Comparison of ENCODE assay signal across 9 cellular contexts in genomic region chr7:107966701-107967100, GRCh38. TPM values are rescaled to one million over a fixed set of nuclear protein-coding genes. Genes with fewer than 3 reads are reported as not detected.
DNase-seq lines count a peak whose midpoint lies in the region; ATAC-seq and TF ChIP-seq lines count a peak whose summit lies in the region.
"Had no signal": no experiment of that assay in that cellular context is flagged by ENCODE, and none has a peak within 500 bp of the region (broad histone marks: within the 10 kb centered on the region; RNA-seq: fewer than 3 reads in every experiment).

No MANE protein-coding gene starts in this region.

- peaks cover 43% of the 10 kb centered on the region for H3K36me3 ChIP-seq in left ventricle myocardium inferior
- peaks cover 30% of the 10 kb centered on the region for H3K36me3 ChIP-seq in upper lobe of right lung

- H3K9me3 ChIP-seq in left ventricle myocardium inferior (replicated peaks) = no peaks in the 10 kb centered on the region
- H3K9me3 ChIP-seq in upper lobe of right lung = no peaks in the 10 kb centered on the region

- POLR2A ChIA-PET in activated CD8-positive, alpha-beta T cell treated with anti-CD3 and anti-CD28 coated beads for 36 hours (lab: Charles Lee) = no interaction called here

- 0 out of 2 replicates have a peak, but pooled peaks have one; percentile 5 for TF ChIP-seq CTCF in WI38 (IDR thresholded peaks at IDR 0.05; ENCODE audit: low read depth, low read length)
- TF ChIP-seq CTCF in left ventricle myocardium inferior (IDR thresholded peaks at IDR 0.05; ENCODE audit: borderline replicate concordance) = peak; percentile 52
- no peak for TF ChIP-seq CTCF in upper lobe of right lung (IDR thresholded peaks at IDR 0.05)
- TF ChIP-seq CTCF in activated CD8-positive, alpha-beta T cell treated with anti-CD3 and anti-CD28 coated beads for 36 hours (IDR thresholded peaks at IDR 0.05) = no peak

- H3K4me1 ChIP-seq in left ventricle myocardium inferior = peaks cover 71% of the 10 kb centered on the region
- peaks cover 17% of the 10 kb centered on the region for H3K4me1 ChIP-seq in upper lobe of right lung

- no peaks in the 10 kb centered on the region for H3K27me3 Mint-ChIP-seq in activated CD8-positive, alpha-beta T cell treated with anti-CD3 and anti-CD28 coated beads for 36 hours

- intact Hi-C loops in left ventricle myocardium inferior (cut with micrococcal nuclease) = no loop called here
- intact Hi-C loops in upper lobe of right lung (cut with DNase I) = no loop called here
- intact Hi-C loops in activated CD8-positive, alpha-beta T cell treated with anti-CD3 and anti-CD28 coated beads for 36 hours (cut with micrococcal nuclease) = no loop called here

- H3K4me3 ChIP-seq in WI38 (ENCODE audit: low read depth, low read length) = no peak overlapping the region
- no peak overlapping the region for H3K4me3 ChIP-seq in left ventricle myocardium inferior
- no peak overlapping the region for H3K4me3 ChIP-seq in upper lobe of right lung

- ATAC-seq in upper lobe of right lung = peak; percentile 54
- no peak for ATAC-seq in activated CD8-positive, alpha-beta T cell treated with anti-CD3 and anti-CD28 coated beads for 36 hours

- TF ChIP-seq POLR2A in erythroblast (IDR thresholded peaks at IDR 0.05; ENCODE audit: low read length) = no peak

- DNase-seq in NCI-H510A treated with DMSO at 0.1 percent for 48 hours (lab: John Stamatoyannopoulos, UW) = peak; percentile 65
- DNase-seq in NCI-H510A (lab: John Stamatoyannopoulos, UW) = no peak
- DNase-seq in left ventricle myocardium inferior = peak; percentile 41
- no peak for DNase-seq in upper lobe of right lung
- DNase-seq in NOMO-1 treated with DMSO at 0.1 percent for 48 hours (lab: John Stamatoyannopoulos, UW; ENCODE audit: unreplicated experiment) = no peak
- DNase-seq in activated CD8-positive, alpha-beta T cell treated with anti-CD3 and anti-CD28 coated beads for 36 hours = no peak
- no peak for DNase-seq in erythroblast (lab: John Stamatoyannopoulos, UW)
- DNase-seq: stimulated activated CD4-positive, alpha-beta T cell treated with anti-CD3 and anti-CD28 coated beads, Interleukin-15, amount 100 ng/mL, for 24 hours had no signal

- no peaks in the 10 kb centered on the region for H3K4me1 Mint-ChIP-seq in activated CD8-positive, alpha-beta T cell treated with anti-CD3 and anti-CD28 coated beads for 36 hours (ENCODE audit: low read depth)

- H3K36me3 Mint-ChIP-seq in activated CD8-positive, alpha-beta T cell treated with anti-CD3 and anti-CD28 coated beads for 36 hours (ENCODE audit: low read depth) = no peaks in the 10 kb centered on the region

- H3K4me3 Mint-ChIP-seq in activated CD8-positive, alpha-beta T cell treated with anti-CD3 and anti-CD28 coated beads for 36 hours = no peak overlapping the region

- CTCF ChIA-PET in activated CD8-positive, alpha-beta T cell treated with anti-CD3 and anti-CD28 coated beads for 36 hours (lab: Charles Lee) = interaction anchor here (1.1 kb wide), 1 partner anchor 13 kb away, joined by 3 read pairs; no protein-coding TSS in a partner anchor

- H3K27ac Mint-ChIP-seq in activated CD8-positive, alpha-beta T cell treated with anti-CD3 and anti-CD28 coated beads for 36 hours = no peak overlapping the region

- no peaks in the 10 kb centered on the region for H3K9me3 Mint-ChIP-seq in activated CD8-positive, alpha-beta T cell treated with anti-CD3 and anti-CD28 coated beads for 36 hours

- H3K27ac ChIP-seq in left ventricle myocardium inferior (replicated peaks) (peak overlapping the region; percentile 91), upper lobe of right lung (no peak overlapping the region)

- H3K27me3 ChIP-seq in left ventricle myocardium inferior (ENCODE audit: low read depth) (no peaks in the 10 kb centered on the region), upper lobe of right lung (no peaks in the 10 kb centered on the region)

RNA-seq across cellular contexts. Expression of gene LAMB1, which starts 36.3 kb away (rescaled TPM):
- total RNA-seq in left ventricle myocardium inferior (60.0 TPM), upper lobe of right lung (156 TPM)
- under 1 TPM; 0.20 to 0.36 TPM for total RNA-seq in activated CD8-positive, alpha-beta T cell treated with anti-CD3 and anti-CD28 coated beads for 36 hours

Comparison
In these comparisons a context has a peak if more than half of its experiments do, and no peak if none do; other contexts are left out.
1. DNase-seq: peak in NCI-H510A treated with DMSO at 0.1 percent for 48 hours (single experiment) and left ventricle myocardium inferior (single experiment); none in NCI-H510A (single experiment), upper lobe of right lung (single experiment), NOMO-1 treated with DMSO at 0.1 percent for 48 hours (single experiment), activated CD8-positive, alpha-beta T cell treated with anti-CD3 and anti-CD28 coated beads for 36 hours (single experiment) and erythroblast (0 of 2).
2. CTCF ChIP-seq: peak in WI38 (single experiment) and left ventricle myocardium inferior (single experiment); none in upper lobe of right lung (single experiment) and activated CD8-positive, alpha-beta T cell treated with anti-CD3 and anti-CD28 coated beads for 36 hours (single experiment).
3. RNA of gene LAMB1, which starts 36.3 kb away (total RNA-seq): 156 TPM in upper lobe of right lung (single experiment) and 60.0 TPM in left ventricle myocardium inferior (single experiment); 0.20 to 0.36 TPM in activated CD8-positive, alpha-beta T cell treated with anti-CD3 and anti-CD28 coated beads for 36 hours; every median in the first group is over 10 times any median in the second.